In genomic region chrX:39643533-39643932, GRCh38 we compare ENCODE assay signal across 26 cellular contexts.
"Had no signal": no experiment of that assay in that cellular context is flagged by ENCODE, and none has a peak within 500 bp of the region (broad histone marks: within the 10 kb centered on the region; RNA-seq: fewer than 3 reads in every experiment).

No MANE protein-coding gene starts in this region.

- H3K36me3 ChIP-seq: esophagus squamous epithelium, heart right ventricle, left lung, neural progenitor cell, sigmoid colon, stomach, thyroid gland, vagina had no signal

- H3K4me3 ChIP-seq: esophagus squamous epithelium, heart right ventricle, left lung, mucosa of descending colon, neural progenitor cell, psoas muscle, sigmoid colon, stomach, thyroid gland, vagina had no signal

- H3K36me3 Mint-ChIP-seq: mesothelial cell of epicardium; naive B cell; natural killer cell treated with Interleukin-12 subunit alpha and Interleukin-12 subunit beta and Interleukin-15 and Interleukin-18, amount 100 ng/mL, for 72 hours; neural progenitor cell had no signal

- H3K27ac Mint-ChIP-seq: effector memory CD8-positive, alpha-beta T cell; natural killer cell treated with Interleukin-12 subunit alpha and Interleukin-12 subunit beta and Interleukin-15 and Interleukin-18, amount 100 ng/mL, for 72 hours; neural progenitor cell; stimulated activated naive B cell treated with anti-CD40 and anti-IgM and Interleukin-4, amounts not matched to agents 10 μg/mL and 1 μg/mL and 100 μg/mL, for 72 hours had no signal

- H3K9me3 Mint-ChIP-seq: effector memory CD8-positive, alpha-beta T cell; natural killer cell treated with Interleukin-12 subunit alpha and Interleukin-12 subunit beta and Interleukin-15 and Interleukin-18, amount 100 ng/mL, for 72 hours had no signal

- DNase-seq: cortex of kidney; effector memory CD8-positive, alpha-beta T cell; erythroblast; esophagus squamous epithelium; foreskin melanocyte; glutamatergic neuron; heart right ventricle; hippocampal formation; left cardiac atrium; left lung; mesenchymal stem cell; mucosa of descending colon; naive B cell; psoas muscle; right cardiac atrium; sigmoid colon; stimulated activated CD4-positive, alpha-beta T cell treated with anti-CD3 and anti-CD28 coated beads, Interleukin-2, amount 100 ng/mL, for 24 hours; stimulated activated CD4-positive, alpha-beta T cell treated with anti-CD3 and anti-CD28 coated beads, Interleukin-4, amount 100 ng/mL, for 4 hours; stimulated activated naive B cell treated with anti-CD40 and anti-IgM and Interleukin-4, amounts not matched to agents 10 μg/mL and 1 μg/mL and 100 μg/mL, for 72 hours; stomach; thyroid gland; trophoblast cell had no signal

- H3K4me1 ChIP-seq: left lung, psoas muscle, sigmoid colon, vagina had no signal

- H3K27me3 ChIP-seq: esophagus squamous epithelium, left lung, neural progenitor cell, sigmoid colon, stomach, thyroid gland, vagina had no signal

- H3K27ac ChIP-seq: esophagus squamous epithelium, heart right ventricle, left lung, neural progenitor cell, psoas muscle, sigmoid colon, stomach, thyroid gland, vagina had no signal

- H3K4me3 Mint-ChIP-seq: effector memory CD8-positive, alpha-beta T cell; mesothelial cell of epicardium; naive B cell; natural killer cell treated with Interleukin-12 subunit alpha and Interleukin-12 subunit beta and Interleukin-15 and Interleukin-18, amount 100 ng/mL, for 72 hours; neural progenitor cell; stimulated activated naive B cell treated with anti-CD40 and anti-IgM and Interleukin-4, amounts not matched to agents 10 μg/mL and 1 μg/mL and 100 μg/mL, for 72 hours had no signal

- H3K9me3 ChIP-seq: esophagus squamous epithelium, heart right ventricle, left lung, mucosa of descending colon, psoas muscle, sigmoid colon, thyroid gland, vagina had no signal
